In genomic region chr19:13185763-13186649, GRCh38 we compare ENCODE assay signal across 7 cellular contexts. TPM values are rescaled to one million over a fixed set of nuclear protein-coding genes. Genes with fewer than 3 reads are reported as not detected.
DNase-seq lines count a peak whose midpoint lies in the region; ATAC-seq and TF ChIP-seq lines count a peak whose summit lies in the region.
"Not testable (repeated sequence)": the region's sequence is repeated elsewhere in the genome, so short reads cannot be mapped to it uniquely, and the experiment has no call there.

No MANE protein-coding gene starts in this region.

- not testable (repeated sequence) for H3K4me3 ChIP-seq in CD8-positive, alpha-beta T cell (ENCODE audit: low read depth, low read length); Karpas-422 (ENCODE audit: low read length); naive thymus-derived CD4-positive, alpha-beta T cell (ENCODE audit: low read length); trophoblast cell (ENCODE audit: low read depth, low read length)

- H2AFZ ChIP-seq in Karpas-422 (ENCODE audit: low read length); trophoblast cell (ENCODE audit: insufficient read depth, low read length, poor library complexity): not testable (repeated sequence)

- not testable (repeated sequence) for H3K4ac ChIP-seq in trophoblast cell (ENCODE audit: low read depth, low read length)

- H3K9me2 ChIP-seq in Karpas-422 (replicated peaks; ENCODE audit: insufficient read depth, low read length) = not testable (repeated sequence)

- H3K27ac ChIP-seq in CD8-positive, alpha-beta T cell (ENCODE audit: low read depth, low read length); Karpas-422 (ENCODE audit: low read length); naive thymus-derived CD4-positive, alpha-beta T cell (ENCODE audit: low read depth, low read length); trophoblast cell (ENCODE audit: low read depth, low read length): not testable (repeated sequence)

- not testable (repeated sequence) for H4K91ac ChIP-seq in trophoblast cell (ENCODE audit: low read depth, low read length)

- H3K18ac ChIP-seq in trophoblast cell (ENCODE audit: low read length) = not testable (repeated sequence)

- not testable (repeated sequence) for H3K4me3 Mint-ChIP-seq in CD8-positive, alpha-beta T cell; activated naive CD4-positive, alpha-beta T cell treated with anti-CD3 and anti-CD28 coated beads, Interleukin-2, amount 50 U/mL, for 24 hours
- H3K4me3 Mint-ChIP-seq in naive thymus-derived CD4-positive, alpha-beta T cell = peak overlapping the region in 2 of 10 donors; percentile 2 to 45

- not testable (repeated sequence) for H4K20me1 ChIP-seq in Karpas-422 (ENCODE audit: insufficient read depth, low read depth, low read length)

- peak overlapping the region; percentile 55 for H3K27ac Mint-ChIP-seq in CD8-positive, alpha-beta T cell
- H3K27ac Mint-ChIP-seq in activated naive CD4-positive, alpha-beta T cell treated with anti-CD3 and anti-CD28 coated beads, Interleukin-2, amount 50 U/mL, for 24 hours = peak overlapping the region; percentile 86
- peak overlapping the region in 6 of 9 donors; percentile 9 to 61 (median 43) for H3K27ac Mint-ChIP-seq in naive thymus-derived CD4-positive, alpha-beta T cell

- H3K4me1 ChIP-seq in CD8-positive, alpha-beta T cell (ENCODE audit: insufficient read depth, low read length) = peaks cover 23% of the 10 kb centered on the region
- H3K4me1 ChIP-seq in Karpas-422 (ENCODE audit: low read length); trophoblast cell (ENCODE audit: control insufficient read depth in 1 of 2, insufficient read depth in 2 of 2, low read length in 2 of 2): not testable (repeated sequence)
- peaks cover 12 to 23% of the 10 kb centered on the region in 2 donors for H3K4me1 ChIP-seq in naive thymus-derived CD4-positive, alpha-beta T cell (ENCODE audit: control insufficient read depth in 2 of 2, insufficient read depth in 2 of 2, low read length in 2 of 2)

- not testable (repeated sequence) for H3K27me3 ChIP-seq in CD8-positive, alpha-beta T cell (ENCODE audit: insufficient read depth, low read length); Karpas-422 (ENCODE audit: low read length); naive thymus-derived CD4-positive, alpha-beta T cell (ENCODE audit: control insufficient read depth in 2 of 2, insufficient read depth in 2 of 2, low read length in 2 of 2); trophoblast cell (ENCODE audit: insufficient read depth, low read length)

- intact Hi-C loops in CD8-positive, alpha-beta T cell (cut with DNase I, micrococcal nuclease); naive thymus-derived CD4-positive, alpha-beta T cell (cut with micrococcal nuclease): not testable (repeated sequence)

- peak overlapping the region; percentile 16 for H2BK120ac ChIP-seq in trophoblast cell (ENCODE audit: insufficient read depth, low read length, poor library complexity)

- not testable (repeated sequence) for TF ChIP-seq CTCF in CD8-positive, alpha-beta T cell (IDR thresholded peaks at IDR 0.05)

- H3K9me3 Mint-ChIP-seq in CD8-positive, alpha-beta T cell; activated naive CD4-positive, alpha-beta T cell treated with anti-CD3 and anti-CD28 coated beads, Interleukin-2, amount 50 U/mL, for 24 hours; naive thymus-derived CD4-positive, alpha-beta T cell: not testable (repeated sequence)

- H3K79me2 ChIP-seq in Karpas-422 (ENCODE audit: low read length); trophoblast cell (ENCODE audit: control insufficient read depth, insufficient read depth, low read length, poor library complexity): not testable (repeated sequence)

- not testable (repeated sequence) for H4K8ac ChIP-seq in trophoblast cell (ENCODE audit: low read depth, low read length)

- not testable (repeated sequence) for ATAC-seq in CD8-positive, alpha-beta T cell; naive thymus-derived CD4-positive, alpha-beta T cell

- H3K79me1 ChIP-seq in trophoblast cell (ENCODE audit: low read length) = not testable (repeated sequence)

- not testable (repeated sequence) for H4K12ac ChIP-seq in trophoblast cell (ENCODE audit: low read depth, low read length)

- not testable (repeated sequence) for DNase-seq in CD8-positive, alpha-beta T cell; naive thymus-derived CD4-positive, alpha-beta T cell; trophoblast cell
- DNase-seq in Karpas-422 (peak; percentile 39), SK-N-DZ (ENCODE audit: low spot score) (peak; percentile 24), foreskin melanocyte (peak; percentile 75)

- POLR2A ChIA-PET in CD8-positive, alpha-beta T cell (lab: Charles Lee) = interaction anchor here (1.2 kb wide), 1 partner anchor 30 kb away, joined by 3 read pairs; no protein-coding TSS in a partner anchor
- POLR2A ChIA-PET in naive thymus-derived CD4-positive, alpha-beta T cell (lab: Charles Lee) = interaction anchor here (1.2 to 19.6 kb wide), 5 partner anchors 10 to 34 kb away, joined by 3 to 263 read pairs (median 5); no protein-coding TSS in a partner anchor

- H3K4me2 ChIP-seq in Karpas-422 (ENCODE audit: low read depth, low read length, poor library complexity, severe bottlenecking); trophoblast cell (ENCODE audit: low read length): not testable (repeated sequence)

- not testable (repeated sequence) for H3K9me3 ChIP-seq in CD8-positive, alpha-beta T cell (ENCODE audit: low read length); Karpas-422 (ENCODE audit: low read length); naive thymus-derived CD4-positive, alpha-beta T cell (ENCODE audit: control insufficient read depth in 2 of 3, low read length in 3 of 3); trophoblast cell (ENCODE audit: insufficient read depth, low read depth, low read length)

- H2AK5ac ChIP-seq in trophoblast cell (ENCODE audit: low read length) = not testable (repeated sequence)

- H3K27me3 Mint-ChIP-seq in CD8-positive, alpha-beta T cell (ENCODE audit: low read depth); activated naive CD4-positive, alpha-beta T cell treated with anti-CD3 and anti-CD28 coated beads, Interleukin-2, amount 50 U/mL, for 24 hours; naive thymus-derived CD4-positive, alpha-beta T cell: not testable (repeated sequence)

- peaks cover 28% of the 10 kb centered on the region for H3K4me1 Mint-ChIP-seq in CD8-positive, alpha-beta T cell (ENCODE audit: low read depth)
- H3K4me1 Mint-ChIP-seq in activated naive CD4-positive, alpha-beta T cell treated with anti-CD3 and anti-CD28 coated beads, Interleukin-2, amount 50 U/mL, for 24 hours = peaks cover 30% of the 10 kb centered on the region
- H3K4me1 Mint-ChIP-seq in naive thymus-derived CD4-positive, alpha-beta T cell = peaks cover 14 to 39% (median 28%) of the 10 kb centered on the region in 7 donors

- H3K36me3 ChIP-seq in CD8-positive, alpha-beta T cell (ENCODE audit: insufficient read depth, low read length); Karpas-422 (ENCODE audit: insufficient read depth, low read length); naive thymus-derived CD4-positive, alpha-beta T cell (ENCODE audit: control insufficient read depth in 2 of 3, insufficient read depth in 3 of 3, low read length in 3 of 3); trophoblast cell (ENCODE audit: control insufficient read depth in 1 of 2, insufficient read depth in 2 of 2, low read length in 2 of 2): not testable (repeated sequence)

- WGBS in trophoblast cell (ENCODE audit: extremely low coverage, insufficient coverage, insufficient read length) = no CpG with 5 or more reads among the region's 22 CpGs

- H2BK5ac ChIP-seq in trophoblast cell (ENCODE audit: low read depth, low read length, poor library complexity) = not testable (repeated sequence)

- H3K36me3 Mint-ChIP-seq in CD8-positive, alpha-beta T cell; activated naive CD4-positive, alpha-beta T cell treated with anti-CD3 and anti-CD28 coated beads, Interleukin-2, amount 50 U/mL, for 24 hours; naive thymus-derived CD4-positive, alpha-beta T cell: not testable (repeated sequence)

- not testable (repeated sequence) for H3K23ac ChIP-seq in trophoblast cell (ENCODE audit: low read length)

- CTCF ChIA-PET in CD8-positive, alpha-beta T cell (lab: Charles Lee) = interaction anchor here (1.3 kb wide), 1 partner anchor 9 kb away, joined by 6 read pairs; no protein-coding TSS in a partner anchor
- CTCF ChIA-PET in naive thymus-derived CD4-positive, alpha-beta T cell (lab: Charles Lee) = interaction anchor here (0.9 kb wide), 1 partner anchor 9 kb away, joined by 5 read pairs; no protein-coding TSS in a partner anchor

- not testable (repeated sequence) for H2BK12ac ChIP-seq in trophoblast cell (ENCODE audit: low read length)

- H3K9ac ChIP-seq in Karpas-422 (ENCODE audit: low read length); trophoblast cell (ENCODE audit: low read length): not testable (repeated sequence)

- not testable (repeated sequence) for H3K14ac ChIP-seq in trophoblast cell (ENCODE audit: low read length)

RNA-seq across cellular contexts. Expression of gene IER2, which starts 35.8 kb away (rescaled TPM):
- 100 to 1,000 TPM; 223 to 229 TPM for total RNA-seq in CD8-positive, alpha-beta T cell
- 7.3 and 15.9 TPM in 2 replicates for total RNA-seq in Karpas-422 (2014; rRNA removed; shearing (Covaris generic); ENCODE audit: low replicate concordance)
- 22.6 and 22.7 TPM in 2 replicates for polyA plus RNA-seq in SK-N-DZ (2014; cell fraction: cytosol; rRNA removed)
- polyA plus RNA-seq in SK-N-DZ (2014; cell fraction: nucleus; rRNA removed) = 27.7 and 36.1 TPM in 2 replicates
- 100 to 1,000 TPM; 135 to 558 (median 246) TPM for total RNA-seq in naive thymus-derived CD4-positive, alpha-beta T cell
- 100 to 1,000 TPM; 121 to 139 TPM for polyA plus RNA-seq in naive thymus-derived CD4-positive, alpha-beta T cell
- polyA plus RNA-seq in trophoblast cell (2013) = 139 and 150 TPM in 2 replicates

RNA-seq across cellular contexts. Expression of gene STX10, which starts 35.8 kb away (rescaled TPM):
- total RNA-seq in CD8-positive, alpha-beta T cell = 10 to 100 TPM; 35.7 to 37.5 TPM
- 47.0 and 103 TPM in 2 replicates for total RNA-seq in Karpas-422 (2014; rRNA removed; shearing (Covaris generic); ENCODE audit: low replicate concordance)
- polyA plus RNA-seq in SK-N-DZ (2014; cell fraction: cytosol; rRNA removed) = 88.3 and 135 TPM in 2 replicates
- polyA plus RNA-seq in SK-N-DZ (2014; cell fraction: nucleus; rRNA removed) = 230 and 272 TPM in 2 replicates
- 10 to 100 TPM; 42.6 to 76.2 (median 68.5) TPM for total RNA-seq in naive thymus-derived CD4-positive, alpha-beta T cell
- polyA plus RNA-seq in naive thymus-derived CD4-positive, alpha-beta T cell = 10 to 100 TPM; 45.9 to 63.7 TPM
- polyA plus RNA-seq in trophoblast cell (2013) = 45.9 and 47.7 TPM in 2 replicates
